ENCODE assay signal across 1 cellular context in genomic region chr2:11863103-11863502, GRCh38.
TF ChIP-seq lines count a peak whose summit lies in the region.

No MANE protein-coding gene starts in this region.

TF ChIP-seq in GM12878, 131 proteins besides CTCF, POLR2A, EP300 and RAD21 (continued from another document):
- no peak for TF ChIP-seq BACH1 (IDR thresholded peaks at IDR 0.05; ENCODE audit: borderline replicate concordance)
- 0 out of 2 replicates have a peak, but pooled peaks have one; percentile 23 for TF ChIP-seq CREM (IDR thresholded peaks at IDR 0.05; ENCODE audit: low read depth)
- no peak for TF ChIP-seq HCFC1 (IDR thresholded peaks at IDR 0.05; ENCODE audit: low read length)
- no peak for TF ChIP-seq SPI1 (IDR thresholded peaks at IDR 0.05; ENCODE audit: borderline replicate concordance, insufficient read depth, low read depth, low read length)
- TF ChIP-seq JUNB (IDR thresholded peaks at IDR 0.05): no peak
- no peak for TF ChIP-seq SIX5 (IDR thresholded peaks at IDR 0.05; ENCODE audit: low read depth, low read length, severe bottlenecking)
- TF ChIP-seq TBL1XR1 (IDR thresholded peaks at IDR 0.05; ENCODE audit: low read depth, low read length): no peak
- TF ChIP-seq TARDBP (IDR thresholded peaks at IDR 0.05; ENCODE audit: borderline replicate concordance): no peak
- TF ChIP-seq NR2C1 (IDR thresholded peaks at IDR 0.05): no peak
